Comparison of ENCODE assay signal across 16 cellular contexts in genomic region chr1:243890576-243890975, GRCh38. TPM values are rescaled to one million over a fixed set of nuclear protein-coding genes. Genes with fewer than 3 reads are reported as not detected.
DNase-seq lines count a peak whose midpoint lies in the region; ATAC-seq and TF ChIP-seq lines count a peak whose summit lies in the region.
"Had no signal": no experiment of that assay in that cellular context is flagged by ENCODE, and none has a peak within 500 bp of the region (broad histone marks: within the 10 kb centered on the region; RNA-seq: fewer than 3 reads in every experiment).

No MANE protein-coding gene starts in this region.

- H3K56ac ChIP-seq in IMR-90 (ENCODE audit: extremely low read depth, insufficient read depth, low read length), result no peak overlapping the region

- intact Hi-C loops in IMR-90 (cut with micrococcal nuclease), result no loop called here

- H3K9me1 ChIP-seq in IMR-90 (ENCODE audit: insufficient read depth, low read length), result no peaks in the 10 kb centered on the region

- no peak overlapping the region for H2BK120ac ChIP-seq in IMR-90 (ENCODE audit: low read depth, low read length)

- no TSS peak for BruUV-seq in IMR-90 (replicated peaks; lab: Mats Ljungman, UMichigan)

- H3K27ac Mint-ChIP-seq in chondrocyte (ENCODE audit: unreplicated experiment) (peak overlapping the region; percentile 69), T-helper 17 cell (no peak overlapping the region)

- H3K23ac ChIP-seq in IMR-90 (ENCODE audit: low read depth, low read length), result no peak overlapping the region

- H4K91ac ChIP-seq in IMR-90 (ENCODE audit: insufficient read depth, low read depth, low read length), result no peak overlapping the region

- no peaks in the 10 kb centered on the region for H4K20me1 ChIP-seq in IMR-90 (ENCODE audit: insufficient read depth, low read length)

- no peak overlapping the region for H3K4me2 ChIP-seq in IMR-90 (ENCODE audit: low read depth, low read length)

- H4K5ac ChIP-seq in IMR-90 (ENCODE audit: low read depth, low read length), result no peak overlapping the region

- peak; percentile 35; the same call in 1 of the 2 replicates for ATAC-seq in IMR-90 (ENCODE audit: low read depth)
- no peak for ATAC-seq in T-helper 17 cell
- ATAC-seq in GM18909 (IDR thresholded peaks at IDR 0.05; ENCODE audit: poor library complexity, unreplicated experiment), result no peak
- no peak for ATAC-seq in HG03045 (IDR thresholded peaks at IDR 0.05; ENCODE audit: unreplicated experiment)
- ATAC-seq in HG03439 (IDR thresholded peaks at IDR 0.05; ENCODE audit: unreplicated experiment), result no peak
- ATAC-seq: HepG2 had no signal

- no peak overlapping the region for H2BK5ac ChIP-seq in IMR-90 (ENCODE audit: low read depth, low read length, poor library complexity, severe bottlenecking)

- CTCF ChIA-PET in IMR-90 (lab: Yijun Ruan, JAX), result interaction anchor here (0.6 kb wide), 1 partner anchor 190 kb away, joined by 3 read pairs; no protein-coding TSS in a partner anchor

- no peak overlapping the region for H3K4ac ChIP-seq in IMR-90 (ENCODE audit: low read depth, low read length)

- TF ChIP-seq CTCF in AG10803 (conservative IDR thresholded peaks at IDR 0.05; ENCODE audit: low read length), result no peak
- no peak for TF ChIP-seq CTCF in IMR-90 (conservative IDR thresholded peaks at IDR 0.05; ENCODE audit: low read depth, low read length)
- TF ChIP-seq CTCF in chondrocyte (IDR thresholded peaks at IDR 0.05), result no peak

- WGBS in IMR-90 (ENCODE audit: extremely low coverage in 2 of 2, insufficient read length in 1 of 2), 2 experiments, result no CpG with 5 or more reads among the region's 2 CpGs

- no peak overlapping the region for H4K8ac ChIP-seq in IMR-90 (ENCODE audit: low read depth in 2 of 2, low read length in 2 of 2)

- no peaks in the 10 kb centered on the region for H3K9me3 Mint-ChIP-seq in chondrocyte (ENCODE audit: low read depth)

- no peak overlapping the region for H3K14ac ChIP-seq in IMR-90 (replicated peaks; ENCODE audit: low read depth, low read length)

- H2BK20ac ChIP-seq in IMR-90 (ENCODE audit: low read depth, low read length), result no peak overlapping the region

- H3K4me3 Mint-ChIP-seq in chondrocyte (ENCODE audit: unreplicated experiment) (no peak overlapping the region), T-helper 17 cell (no peak overlapping the region)

- H3K4me3 ChIP-seq in AG10803 (ENCODE audit: low read length) (no peak overlapping the region), IMR-90 (ENCODE audit: insufficient read depth, low read depth, low read length) (no peak overlapping the region)
- H3K4me3 ChIP-seq: ovary had no signal

- H3K18ac ChIP-seq in IMR-90 (ENCODE audit: low read depth, low read length), result no peak overlapping the region

- dilution Hi-C loops in IMR-90 (cut with HindIII; ENCODE audit: low sequenced_read_pairs, unreplicated experiment), result no loop called here

- no peak overlapping the region for H2AFZ ChIP-seq in IMR-90 (replicated peaks; ENCODE audit: low read length, poor library complexity)

- no peaks in the 10 kb centered on the region for H3K36me3 ChIP-seq in IMR-90 (ENCODE audit: control insufficient read depth, insufficient read depth, low read length)
- H3K36me3 ChIP-seq: ovary had no signal

- peak; percentile 95 for DNase-seq in AG10803 (ENCODE audit: low read depth)
- peak; percentile 72 for DNase-seq in IMR-90
- no peak for DNase-seq in chondrocyte (ENCODE audit: low spot score)
- DNase-seq in kidney tubule cell (ENCODE audit: low spot score), result peak; percentile 13
- no peak for DNase-seq in T-helper 17 cell
- DNase-seq: activated CD8-positive, alpha-beta memory T cell treated with anti-CD3 and anti-CD28 coated beads for 24 hours; activated effector memory CD4-positive, alpha-beta T cell treated with anti-CD3 and anti-CD28 coated beads, Interleukin-2, amount 50 U/mL, for 16 hours; aorta; C1 segment of cervical spinal cord; kidney; NCI-H510A; ovary had no signal

- POLR2A ChIA-PET in IMR-90 (lab: Charles Lee; ENCODE audit: unreplicated experiment), result no interaction called here

- H3K27me3 ChIP-seq in IMR-90 (ENCODE audit: control insufficient read depth, insufficient read depth, low read length), result peaks cover 7% of the 10 kb centered on the region
- H3K27me3 ChIP-seq: ovary had no signal

- H3K9ac ChIP-seq in IMR-90 (ENCODE audit: low read depth, low read length), result no peak overlapping the region

- H3K9me3 ChIP-seq in IMR-90 (ENCODE audit: control insufficient read depth, insufficient read depth, low read length), result no peaks in the 10 kb centered on the region
- H3K9me3 ChIP-seq in T-helper 17 cell (ENCODE audit: control insufficient read depth, low read length, poor library complexity, severe bottlenecking), result no peaks in the 10 kb centered on the region
- H3K9me3 ChIP-seq: ovary had no signal

- H3K4me1 ChIP-seq in IMR-90 (ENCODE audit: control insufficient read depth, insufficient read depth, low read length), result no peaks in the 10 kb centered on the region

- in situ Hi-C loops in IMR-90 (cut with MboI; ENCODE audit: low sequenced_read_pairs), result no loop called here

- no peaks in the 10 kb centered on the region for H3K36me3 Mint-ChIP-seq in chondrocyte (ENCODE audit: low read depth)
- H3K36me3 Mint-ChIP-seq in T-helper 17 cell (ENCODE audit: low read depth), result no peaks in the 10 kb centered on the region

- H3K4me1 Mint-ChIP-seq in chondrocyte (ENCODE audit: low read depth) (peaks cover 14% of the 10 kb centered on the region), T-helper 17 cell (peaks cover 3% of the 10 kb centered on the region)

- no peak overlapping the region for H2AK5ac ChIP-seq in IMR-90 (ENCODE audit: low read depth, low read length)

- H3K79me1 ChIP-seq in IMR-90 (ENCODE audit: low read depth in 1 of 2, low read length in 2 of 2), result no peaks in the 10 kb centered on the region

- TF ChIP-seq POLR2A in IMR-90 (IDR thresholded peaks at IDR 0.05; ENCODE audit: low read depth, low read length), result no peak

- no peak overlapping the region for H2AK9ac ChIP-seq in IMR-90 (replicated peaks; ENCODE audit: low read depth, low read length, poor library complexity)

- TF ChIP-seq RAD21 in IMR-90 (IDR thresholded peaks at IDR 0.05; ENCODE audit: low read length), result no peak

- H3K27me3 Mint-ChIP-seq in chondrocyte (ENCODE audit: low read depth), result no peaks in the 10 kb centered on the region
- H3K27me3 Mint-ChIP-seq in T-helper 17 cell, result peaks cover 30% of the 10 kb centered on the region

- no peak overlapping the region for H3K27ac ChIP-seq in IMR-90 (ENCODE audit: insufficient read depth, low read length)
- H3K27ac ChIP-seq: ovary had no signal

- no peak overlapping the region for H2BK15ac ChIP-seq in IMR-90 (ENCODE audit: low read depth, low read length)

TF ChIP-seq in IMR-90, 13 proteins besides CTCF, POLR2A, EP300 and RAD21:
- TF ChIP-seq CEBPB (IDR thresholded peaks at IDR 0.05; ENCODE audit: low read depth, low read length) (peak; percentile 36; the same call in 1 of the 2 replicates), FOS (IDR thresholded peaks at IDR 0.05; ENCODE audit: low read depth, low read length) (0 out of 2 replicates have a peak, but pooled peaks have one; percentile 19), MAFK (IDR thresholded peaks at IDR 0.05; ENCODE audit: low read depth, low read length) (no peak), NFE2L2 (IDR thresholded peaks at IDR 0.05; ENCODE audit: low read depth, low read length) (peak; percentile 5; the same call in 1 of the 2 replicates)

RNA-seq across cellular contexts. Expression of gene AKT3, which starts 40.5 kb away (rescaled TPM):
- 19.4 and 30.0 TPM in 2 replicates for total RNA-seq in IMR-90 (2012; rRNA removed)
- polyA plus RNA-seq in IMR-90 (2012; rRNA removed), result 13.6 and 15.2 TPM in 2 replicates
- polyA plus RNA-seq in IMR-90 (2012; cell fraction: cytosol; rRNA removed), result 5.0 and 7.1 TPM in 2 replicates
- 2.6 and 20.5 TPM in 2 replicates for polyA plus RNA-seq in IMR-90 (2012; cell fraction: nucleus; rRNA removed; ENCODE audit: low replicate concordance)
- 85.0 to 113 TPM (median 111 TPM) in 3 replicates for total RNA-seq in chondrocyte
- total RNA-seq in T-helper 17 cell, result 100 to 1,000 TPM in 1 of 2 donors, 10 to 100 TPM in 1; 96.0 to 103 TPM

Comparison
In these comparisons a context has a peak if more than half of its experiments do, and no peak if none do; other contexts are left out.
1. DNase-seq: peak in AG10803 (single experiment), IMR-90 (single experiment) and kidney tubule cell (single experiment); none in chondrocyte (single experiment) and T-helper 17 cell (0 of 3).